ENCODE assay signal across 2 cellular contexts in the genomic region with DNA sequence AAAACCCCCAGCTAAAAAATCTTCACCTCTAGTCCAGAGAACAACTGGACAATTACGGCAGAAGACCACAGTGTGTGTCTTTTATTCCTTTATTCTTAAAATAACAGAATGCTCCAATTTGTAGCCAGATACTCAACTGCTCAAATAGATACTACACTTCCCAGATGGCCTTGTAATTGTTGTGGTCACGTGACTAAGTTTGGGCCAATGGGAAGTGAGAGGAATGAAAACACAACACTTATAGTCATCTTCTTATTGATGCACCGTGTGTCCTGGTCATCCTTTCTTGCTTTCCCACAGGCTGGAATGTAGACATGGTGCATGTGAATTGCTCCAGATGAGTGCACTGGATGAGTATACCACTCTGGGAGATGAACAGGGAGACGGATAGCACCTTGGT.
TF ChIP-seq lines count a peak whose summit lies in the region.

No MANE protein-coding gene starts in this region.

TF ChIP-seq in HepG2, 621 proteins besides CTCF, POLR2A, EP300 and RAD21 (continued from another document and continues in another):
- TF ChIP-seq, protein P1, sequence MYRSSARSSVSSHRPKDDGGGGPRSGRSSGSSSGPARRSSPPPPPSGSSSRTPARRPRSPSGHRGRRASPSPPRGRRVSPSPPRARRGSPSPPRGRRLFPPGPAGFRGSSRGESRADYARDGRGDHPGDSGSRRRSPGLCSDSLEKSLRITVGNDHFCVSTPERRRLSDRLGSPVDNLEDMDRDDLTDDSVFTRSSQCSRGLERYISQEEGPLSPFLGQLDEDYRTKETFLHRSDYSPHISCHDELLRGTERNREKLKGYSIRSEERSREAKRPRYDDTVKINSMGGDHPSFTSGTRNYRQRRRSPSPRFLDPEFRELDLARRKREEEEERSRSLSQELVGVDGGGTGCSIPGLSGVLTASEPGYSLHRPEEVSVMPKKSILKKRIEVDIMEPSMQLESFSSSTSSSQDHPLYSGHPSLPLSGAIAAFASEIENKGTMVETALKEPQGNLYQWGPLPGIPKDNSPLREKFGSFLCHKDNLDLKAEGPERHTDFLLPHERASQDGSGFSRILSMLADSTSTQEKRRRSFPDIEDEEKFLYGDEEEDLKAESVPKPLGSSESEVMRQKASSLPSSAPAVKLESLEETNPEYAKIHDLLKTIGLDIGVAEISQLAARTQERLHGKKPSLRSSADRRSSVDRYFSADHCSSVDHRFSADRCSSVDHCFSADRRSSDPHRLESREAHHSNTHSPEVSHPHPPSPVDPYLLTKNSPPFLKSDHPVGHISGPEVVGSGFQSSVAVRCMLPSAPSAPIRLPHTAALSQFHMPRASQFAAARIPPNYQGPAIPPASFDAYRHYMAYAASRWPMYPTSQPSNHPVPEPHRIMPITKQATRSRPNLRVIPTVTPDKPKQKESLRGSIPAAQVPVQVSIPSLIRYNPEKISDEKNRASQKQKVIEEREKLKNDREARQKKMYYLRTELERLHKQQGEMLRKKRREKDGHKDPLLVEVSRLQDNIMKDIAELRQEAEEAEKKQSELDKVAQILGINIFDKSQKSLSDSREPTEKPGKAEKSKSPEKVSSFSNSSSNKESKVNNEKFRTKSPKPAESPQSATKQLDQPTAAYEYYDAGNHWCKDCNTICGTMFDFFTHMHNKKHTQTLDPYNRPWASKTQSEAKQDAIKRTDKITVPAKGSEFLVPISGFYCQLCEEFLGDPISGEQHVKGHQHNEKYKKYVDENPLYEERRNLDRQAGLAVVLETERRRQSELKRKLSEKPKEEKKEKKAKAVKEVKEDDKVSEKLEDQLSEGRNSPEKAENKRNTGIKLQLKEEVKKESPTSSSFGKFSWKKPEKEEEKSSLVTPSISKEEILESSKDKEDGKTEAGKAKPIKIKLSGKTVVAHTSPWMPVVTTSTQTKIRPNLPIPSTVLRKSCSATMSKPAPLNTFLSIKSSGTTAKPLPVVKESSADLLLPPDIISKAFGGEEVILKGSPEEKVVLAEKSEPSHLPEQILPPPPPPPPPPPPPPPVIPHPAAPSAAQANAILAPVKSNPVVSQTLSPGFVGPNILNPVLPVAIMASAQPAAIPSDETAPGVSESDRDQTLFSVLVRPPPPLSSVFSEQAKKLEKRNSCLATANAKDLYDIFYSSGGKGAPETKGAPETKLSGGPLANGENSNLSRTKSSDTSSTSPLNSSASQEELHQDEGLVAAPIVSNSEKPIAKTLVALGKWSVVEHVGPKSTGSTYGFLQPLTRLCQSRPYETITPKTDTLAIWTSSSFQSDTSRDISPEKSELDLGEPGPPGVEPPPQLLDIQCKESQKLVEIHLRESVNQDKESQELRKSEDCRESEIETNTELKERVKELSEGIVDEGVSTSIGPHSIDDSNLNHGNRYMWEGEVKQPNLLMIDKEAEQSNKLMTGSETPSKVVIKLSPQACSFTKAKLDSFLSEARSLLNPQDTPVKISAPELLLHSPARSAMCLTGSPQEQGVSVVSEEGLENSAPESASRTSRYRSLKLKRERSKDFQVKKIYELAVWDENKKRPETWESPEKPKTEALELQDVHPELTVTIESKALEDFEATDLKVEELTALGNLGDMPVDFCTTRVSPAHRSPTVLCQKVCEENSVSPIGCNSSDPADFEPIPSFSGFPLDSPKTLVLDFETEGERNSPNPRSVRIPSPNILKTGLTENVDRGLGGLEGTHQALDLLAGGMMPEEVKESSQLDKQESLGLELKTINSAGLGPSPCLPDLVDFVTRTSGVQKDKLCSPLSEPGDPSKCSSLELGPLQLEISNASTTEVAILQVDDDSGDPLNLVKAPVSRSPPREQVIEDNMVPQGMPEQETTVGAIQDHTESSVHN (CRISPR knock-in tag; IDR thresholded peaks at IDR 0.05): no peak
- peak; percentile 92 for TF ChIP-seq RAD51 (IDR thresholded peaks at IDR 0.05; ENCODE audit: borderline replicate concordance)
- no peak for TF ChIP-seq STAG1 (CRISPR knock-in tag; IDR thresholded peaks at IDR 0.05)
- TF ChIP-seq, protein P2, sequence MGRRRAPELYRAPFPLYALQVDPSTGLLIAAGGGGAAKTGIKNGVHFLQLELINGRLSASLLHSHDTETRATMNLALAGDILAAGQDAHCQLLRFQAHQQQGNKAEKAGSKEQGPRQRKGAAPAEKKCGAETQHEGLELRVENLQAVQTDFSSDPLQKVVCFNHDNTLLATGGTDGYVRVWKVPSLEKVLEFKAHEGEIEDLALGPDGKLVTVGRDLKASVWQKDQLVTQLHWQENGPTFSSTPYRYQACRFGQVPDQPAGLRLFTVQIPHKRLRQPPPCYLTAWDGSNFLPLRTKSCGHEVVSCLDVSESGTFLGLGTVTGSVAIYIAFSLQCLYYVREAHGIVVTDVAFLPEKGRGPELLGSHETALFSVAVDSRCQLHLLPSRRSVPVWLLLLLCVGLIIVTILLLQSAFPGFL (CRISPR knock-in tag; IDR thresholded peaks at IDR 0.05): no peak
- TF ChIP-seq NFYC (CRISPR knock-in tag; IDR thresholded peaks at IDR 0.05): no peak
- TF ChIP-seq, protein P3, sequence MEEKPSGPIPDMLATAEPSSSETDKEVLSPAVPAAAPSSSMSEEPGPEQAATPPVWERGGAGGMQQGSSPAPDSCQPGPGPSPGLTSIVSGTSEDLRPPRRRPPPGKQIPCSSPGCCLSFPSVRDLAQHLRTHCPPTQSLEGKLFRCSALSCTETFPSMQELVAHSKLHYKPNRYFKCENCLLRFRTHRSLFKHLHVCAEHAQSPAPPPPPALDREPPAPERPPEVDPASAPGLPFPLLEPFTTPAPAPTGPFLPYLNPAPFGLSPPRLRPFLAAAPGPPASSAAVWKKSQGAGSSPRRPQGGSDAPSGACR (CRISPR knock-in tag; IDR thresholded peaks at IDR 0.05): no peak
- TF ChIP-seq, protein P4, sequence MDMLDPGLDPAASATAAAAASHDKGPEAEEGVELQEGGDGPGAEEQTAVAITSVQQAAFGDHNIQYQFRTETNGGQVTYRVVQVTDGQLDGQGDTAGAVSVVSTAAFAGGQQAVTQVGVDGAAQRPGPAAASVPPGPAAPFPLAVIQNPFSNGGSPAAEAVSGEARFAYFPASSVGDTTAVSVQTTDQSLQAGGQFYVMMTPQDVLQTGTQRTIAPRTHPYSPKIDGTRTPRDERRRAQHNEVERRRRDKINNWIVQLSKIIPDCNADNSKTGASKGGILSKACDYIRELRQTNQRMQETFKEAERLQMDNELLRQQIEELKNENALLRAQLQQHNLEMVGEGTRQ (IDR thresholded peaks at IDR 0.05; ENCODE audit: low read depth, low read length): peak; percentile 85
- TF ChIP-seq, protein P4 (CRISPR knock-in tag; IDR thresholded peaks at IDR 0.05; ENCODE audit: borderline replicate concordance): no peak

TF ChIP-seq in WTC11, 78 proteins besides CTCF, POLR2A, EP300 and RAD21 (continued from another document):
- TF ChIP-seq NFYB (CRISPR knock-in tag; conservative IDR thresholded peaks at IDR 0.05; ENCODE audit: low read depth) (peak; percentile 87), SP1 (CRISPR knock-in tag; conservative IDR thresholded peaks at IDR 0.05) (no peak), ZNF121 (CRISPR knock-in tag; IDR thresholded peaks at IDR 0.05) (no peak)
- TF ChIP-seq, protein P5, sequence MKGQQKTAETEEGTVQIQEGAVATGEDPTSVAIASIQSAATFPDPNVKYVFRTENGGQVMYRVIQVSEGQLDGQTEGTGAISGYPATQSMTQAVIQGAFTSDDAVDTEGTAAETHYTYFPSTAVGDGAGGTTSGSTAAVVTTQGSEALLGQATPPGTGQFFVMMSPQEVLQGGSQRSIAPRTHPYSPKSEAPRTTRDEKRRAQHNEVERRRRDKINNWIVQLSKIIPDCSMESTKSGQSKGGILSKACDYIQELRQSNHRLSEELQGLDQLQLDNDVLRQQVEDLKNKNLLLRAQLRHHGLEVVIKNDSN (CRISPR knock-in tag; IDR thresholded peaks at IDR 0.05): peak; percentile 85
- TF ChIP-seq, protein P6, sequence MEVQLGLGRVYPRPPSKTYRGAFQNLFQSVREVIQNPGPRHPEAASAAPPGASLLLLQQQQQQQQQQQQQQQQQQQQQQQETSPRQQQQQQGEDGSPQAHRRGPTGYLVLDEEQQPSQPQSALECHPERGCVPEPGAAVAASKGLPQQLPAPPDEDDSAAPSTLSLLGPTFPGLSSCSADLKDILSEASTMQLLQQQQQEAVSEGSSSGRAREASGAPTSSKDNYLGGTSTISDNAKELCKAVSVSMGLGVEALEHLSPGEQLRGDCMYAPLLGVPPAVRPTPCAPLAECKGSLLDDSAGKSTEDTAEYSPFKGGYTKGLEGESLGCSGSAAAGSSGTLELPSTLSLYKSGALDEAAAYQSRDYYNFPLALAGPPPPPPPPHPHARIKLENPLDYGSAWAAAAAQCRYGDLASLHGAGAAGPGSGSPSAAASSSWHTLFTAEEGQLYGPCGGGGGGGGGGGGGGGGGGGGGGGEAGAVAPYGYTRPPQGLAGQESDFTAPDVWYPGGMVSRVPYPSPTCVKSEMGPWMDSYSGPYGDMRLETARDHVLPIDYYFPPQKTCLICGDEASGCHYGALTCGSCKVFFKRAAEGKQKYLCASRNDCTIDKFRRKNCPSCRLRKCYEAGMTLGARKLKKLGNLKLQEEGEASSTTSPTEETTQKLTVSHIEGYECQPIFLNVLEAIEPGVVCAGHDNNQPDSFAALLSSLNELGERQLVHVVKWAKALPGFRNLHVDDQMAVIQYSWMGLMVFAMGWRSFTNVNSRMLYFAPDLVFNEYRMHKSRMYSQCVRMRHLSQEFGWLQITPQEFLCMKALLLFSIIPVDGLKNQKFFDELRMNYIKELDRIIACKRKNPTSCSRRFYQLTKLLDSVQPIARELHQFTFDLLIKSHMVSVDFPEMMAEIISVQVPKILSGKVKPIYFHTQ (CRISPR knock-in tag; IDR thresholded peaks at IDR 0.05): no peak
- TF ChIP-seq, protein P7, sequence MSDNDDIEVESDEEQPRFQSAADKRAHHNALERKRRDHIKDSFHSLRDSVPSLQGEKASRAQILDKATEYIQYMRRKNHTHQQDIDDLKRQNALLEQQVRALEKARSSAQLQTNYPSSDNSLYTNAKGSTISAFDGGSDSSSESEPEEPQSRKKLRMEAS (CRISPR knock-in tag; IDR thresholded peaks at IDR 0.05): no peak
